ENCODE assay signal across 8 cellular contexts in the genomic region with DNA sequence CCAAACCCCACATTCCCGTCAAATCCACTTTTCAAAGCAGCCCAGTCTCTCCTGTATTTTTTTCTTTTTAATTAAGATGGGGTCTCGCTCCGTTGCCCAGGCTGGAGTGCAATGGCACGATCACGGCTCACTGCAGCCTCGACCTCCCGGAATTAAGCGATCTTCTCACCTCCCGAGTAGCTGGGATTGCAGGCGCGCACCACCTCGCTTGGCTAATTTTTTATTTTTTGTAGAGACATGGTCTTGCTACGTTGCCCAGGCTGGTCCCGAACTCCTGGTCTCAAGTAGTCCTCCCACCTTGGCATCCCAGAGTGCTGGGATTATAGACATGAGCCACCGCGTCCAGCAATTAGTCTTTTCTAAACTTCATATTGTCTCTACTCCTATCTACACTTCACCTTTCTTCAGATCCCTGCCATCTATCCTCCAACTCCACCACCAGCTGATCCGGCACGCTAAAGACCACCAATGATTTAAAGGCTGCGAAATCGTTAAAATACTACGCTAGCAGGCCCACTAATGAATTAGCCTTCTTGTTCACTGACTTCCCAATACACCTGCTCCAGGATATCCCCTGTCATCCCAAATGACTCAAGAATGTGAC. TPM values are rescaled to one million over a fixed set of nuclear protein-coding genes. Genes with fewer than 3 reads are reported as not detected.
DNase-seq lines count a peak whose midpoint lies in the region; TF ChIP-seq lines count a peak whose summit lies in the region.

No MANE protein-coding gene starts in this region.

- H3K9ac ChIP-seq in OCI-LY3 (ENCODE audit: low read length) = peak overlapping the region; percentile 72
- H3K9ac ChIP-seq in endocrine pancreas (ENCODE audit: control insufficient read depth, insufficient read depth, low read length) = peak overlapping the region; percentile 51

- H3K4me1 ChIP-seq in OCI-LY3 (ENCODE audit: low read length) (peaks cover 6% of the 10 kb centered on the region), endocrine pancreas (ENCODE audit: control insufficient read depth, insufficient read depth, low read length) (no peaks in the 10 kb centered on the region)

- no peaks in the 10 kb centered on the region for H3K9me3 Mint-ChIP-seq in nephron

- H3K4me1 Mint-ChIP-seq in nephron = peaks cover 31% of the 10 kb centered on the region

- peak overlapping the region; percentile 80 for H3K4me3 ChIP-seq in BJ (ENCODE audit: low read depth, low read length)
- H3K4me3 ChIP-seq in OCI-LY3 (ENCODE audit: low read length) = peak overlapping the region; percentile 89
- H3K4me3 ChIP-seq in endocrine pancreas (ENCODE audit: control insufficient read depth, insufficient read depth, low read length) = peak overlapping the region; percentile 59

- H3K4me2 ChIP-seq in OCI-LY3 (ENCODE audit: low read length) = peak overlapping the region; percentile 69

- CTCF ChIA-PET in BJ (lab: Yijun Ruan, JAX) = interaction anchor here (1.0 kb wide), 1 partner anchor 204 kb away, joined by 3 read pairs; no protein-coding TSS in a partner anchor

- H3K4me3 Mint-ChIP-seq in nephron = peak overlapping the region; percentile 88 to 96 (median 94)

- H3K27ac Mint-ChIP-seq in nephron = peak overlapping the region; percentile 32 to 96 (median 72)

- TF ChIP-seq CTCF in BJ (IDR thresholded peaks at IDR 0.05; ENCODE audit: insufficient read depth, low read depth, low read length) (no peak), OCI-LY3 (IDR thresholded peaks at IDR 0.05; ENCODE audit: low read depth, low read length) (no peak), nephron (IDR thresholded peaks at IDR 0.05; ENCODE audit: unreplicated experiment in 3 of 3) (no peak)

- H3K27ac ChIP-seq in OCI-LY3 (ENCODE audit: low read length) = 0 out of 2 replicates have a peak overlapping the region, but pooled peaks have one; percentile 6

- H3K36me3 ChIP-seq in BJ (ENCODE audit: control insufficient read depth, insufficient read depth, low read length) = peaks cover 2% of the 10 kb centered on the region
- peaks cover 6% of the 10 kb centered on the region for H3K36me3 ChIP-seq in OCI-LY3 (replicated peaks; ENCODE audit: low read depth, low read length)
- H3K36me3 ChIP-seq in endocrine pancreas (ENCODE audit: control insufficient read depth, insufficient read depth, low read length) = peaks cover under 1% of the 10 kb centered on the region

- no peaks in the 10 kb centered on the region for H4K20me1 ChIP-seq in OCI-LY3 (ENCODE audit: insufficient read depth, low read length)

- no peaks in the 10 kb centered on the region for H3K9me3 ChIP-seq in OCI-LY3 (ENCODE audit: insufficient read depth, low read length)
- no peaks in the 10 kb centered on the region for H3K9me3 ChIP-seq in endocrine pancreas (ENCODE audit: control insufficient read depth, low read length)

- POLR2A ChIA-PET in BJ (lab: Charles Lee) = no interaction called here

- H3K27me3 Mint-ChIP-seq in nephron (ENCODE audit: low read depth) = no peaks in the 10 kb centered on the region

- H3K79me2 ChIP-seq in OCI-LY3 (ENCODE audit: low read length) = peaks cover 34% of the 10 kb centered on the region

- DNase-seq in BJ (ENCODE audit: low read depth) = no peak
- no peak for DNase-seq in superior temporal gyrus (ENCODE audit: extremely low spot score)
- no peak for DNase-seq in NCI-H345 (lab: John Stamatoyannopoulos, UW)
- no peak for DNase-seq in SHP77 (lab: John Stamatoyannopoulos, UW)
- no peak for DNase-seq in SKM-1 treated with dmso at 0.1 percent for 144 hours (lab: John Stamatoyannopoulos, UW; ENCODE audit: unreplicated experiment)

- no peaks in the 10 kb centered on the region for H3K27me3 ChIP-seq in BJ (ENCODE audit: control insufficient read depth, insufficient read depth, low read length)
- H3K27me3 ChIP-seq in OCI-LY3 (ENCODE audit: low read depth, low read length) = no peaks in the 10 kb centered on the region
- no peaks in the 10 kb centered on the region for H3K27me3 ChIP-seq in endocrine pancreas (ENCODE audit: control insufficient read depth, insufficient read depth, low read length)

- peak overlapping the region; percentile 51; the same call in 1 of the 2 replicates for H2AFZ ChIP-seq in OCI-LY3 (ENCODE audit: low read depth, low read length)

- peaks cover 20% of the 10 kb centered on the region for H3K36me3 Mint-ChIP-seq in nephron (ENCODE audit: low read depth)

RNA-seq across cellular contexts. Expression of gene CHUK, which starts 0.5 kb away (rescaled TPM):
- 8.7 and 16.6 TPM in 2 replicates for polyA plus RNA-seq in BJ (2011; rRNA removed)
- polyA minus RNA-seq in BJ (2011; rRNA and poly(A)+ RNA removed) = 4.9 and 5.4 TPM in 2 replicates

RNA-seq across cellular contexts. Expression of gene CWF19L1, which starts 37.5 kb away (rescaled TPM):
- polyA plus RNA-seq in BJ (2011; rRNA removed) = 14.9 and 19.9 TPM in 2 replicates
- polyA minus RNA-seq in BJ (2011; rRNA and poly(A)+ RNA removed) = 8.0 and 12.8 TPM in 2 replicates

RNA-seq across cellular contexts. Expression of gene ERLIN1, which starts 44.1 kb away (rescaled TPM):
- 37.7 and 48.8 TPM in 2 replicates for polyA plus RNA-seq in BJ (2011; rRNA removed)
- polyA minus RNA-seq in BJ (2011; rRNA and poly(A)+ RNA removed) = 12.2 and 12.9 TPM in 2 replicates

RNA-seq across cellular contexts. Expression of gene BLOC1S2, which starts 56.6 kb away (rescaled TPM):
- 18.7 and 39.9 TPM in 2 replicates for polyA plus RNA-seq in BJ (2011; rRNA removed)
- polyA minus RNA-seq in BJ (2011; rRNA and poly(A)+ RNA removed) = 4.7 and 7.2 TPM in 2 replicates
